Comparison of ENCODE assay signal across 8 cellular contexts in genomic region chr12:122080149-122081107, GRCh38. TPM values are rescaled to one million over a fixed set of nuclear protein-coding genes. Genes with fewer than 3 reads are reported as not detected.
DNase-seq lines count a peak whose midpoint lies in the region; ATAC-seq and TF ChIP-seq lines count a peak whose summit lies in the region.

No MANE protein-coding gene starts in this region.

- TF ChIP-seq CTCF in epithelial cell of esophagus (IDR thresholded peaks at IDR 0.05; ENCODE audit: insufficient read depth, low read depth, low read length, missing control alignments) = no peak

- H3K36me3 ChIP-seq in mucosa of rectum (ENCODE audit: control insufficient read depth in 2 of 2, insufficient read depth in 2 of 2, low read length in 2 of 2) (peaks cover 5 to 16% of the 10 kb centered on the region in 2 donors), urinary bladder (ENCODE audit: insufficient read depth) (no peaks in the 10 kb centered on the region)

- H3K27me3 ChIP-seq in mucosa of rectum (ENCODE audit: control insufficient read depth in 2 of 2, insufficient read depth in 2 of 2, low read length in 2 of 2) = no peaks in the 10 kb centered on the region

- peak overlapping the region; percentile 96 for H3K27ac Mint-ChIP-seq in T-helper 17 cell

- peak overlapping the region; percentile 97 for H3K4me3 Mint-ChIP-seq in T-helper 17 cell

- DNase-seq in COLO668 (lab: John Stamatoyannopoulos, UW; ENCODE audit: unreplicated experiment) (peak; percentile 36), HUDEP-2 (lab: John Stamatoyannopoulos, UW; ENCODE audit: unreplicated experiment in 76 of 76) (peak in 71 of 76 experiments; percentile 12 to 80 (median 58)), T-helper 17 cell (no peak), epithelial cell of esophagus (ENCODE audit: low read depth) (peak; percentile 91), NCI-H128 (lab: John Stamatoyannopoulos, UW; ENCODE audit: unreplicated experiment) (no peak)
- no peak for DNase-seq in activated CD4-positive, CD25-positive, alpha-beta regulatory T cell treated with anti-CD3 and anti-CD28 coated beads, Interleukin-2, amount 50 U/mL, for 72 hours

- no peak for ATAC-seq in T-helper 17 cell

- H3K4me3 ChIP-seq in epithelial cell of esophagus (ENCODE audit: low read length) (peak overlapping the region; percentile 76), mucosa of rectum (ENCODE audit: low read length in 2 of 2) (peak overlapping the region; percentile 97 to 98), urinary bladder (ENCODE audit: low read depth, low read length) (peak overlapping the region; percentile 93)

- H3K9ac ChIP-seq in mucosa of rectum (ENCODE audit: low read depth in 1 of 2, low read length in 2 of 2) = peak overlapping the region; percentile 85 to 98

- H3K36me3 Mint-ChIP-seq in T-helper 17 cell (ENCODE audit: low read depth) = peaks cover 2% of the 10 kb centered on the region

- H3K4me1 ChIP-seq in mucosa of rectum (ENCODE audit: control insufficient read depth in 2 of 2, insufficient read depth in 2 of 2, low read length in 2 of 2) = peaks cover 47 to 61% of the 10 kb centered on the region in 2 donors
- H3K4me1 ChIP-seq in urinary bladder (ENCODE audit: insufficient read depth) = peaks cover 2% of the 10 kb centered on the region

- H3K27ac ChIP-seq in mucosa of rectum (ENCODE audit: low read depth in 2 of 2, low read length in 2 of 2) (peak overlapping the region; percentile 88 to 90), urinary bladder (ENCODE audit: low read depth) (peak overlapping the region; percentile 68)

- no peaks in the 10 kb centered on the region for H3K27me3 Mint-ChIP-seq in T-helper 17 cell

- WGBS in urinary bladder = 6% methylated on average over 18 of the region's 18 CpGs

- no peaks in the 10 kb centered on the region for H3K9me3 ChIP-seq in T-helper 17 cell (ENCODE audit: control insufficient read depth, low read length, poor library complexity, severe bottlenecking)
- no peaks in the 10 kb centered on the region for H3K9me3 ChIP-seq in mucosa of rectum (ENCODE audit: control insufficient read depth in 2 of 2, low read length in 2 of 2)

- peaks cover 39% of the 10 kb centered on the region for H3K4me1 Mint-ChIP-seq in T-helper 17 cell

RNA-seq across cellular contexts. Expression of gene MLXIP, which starts 1.9 kb away (rescaled TPM):
- total RNA-seq in T-helper 17 cell (10 to 100 TPM; 83.4 to 86.0 TPM), urinary bladder (37.8 TPM)
- 67.9 TPM for polyA plus RNA-seq in urinary bladder

RNA-seq across cellular contexts. Expression of gene BCL7A, which starts 58.7 kb away (rescaled TPM):
- total RNA-seq in T-helper 17 cell (1 to 10 TPM; 2.6 to 4.0 TPM), urinary bladder (7.8 TPM)
- polyA plus RNA-seq in urinary bladder = 9.1 TPM

Comparison
In these comparisons a context has a peak if more than half of its experiments do, and no peak if none do; other contexts are left out.
1. DNase-seq: peak in COLO668 (single experiment), HUDEP-2 (71 of 76) and epithelial cell of esophagus (single experiment); none in T-helper 17 cell (0 of 3), NCI-H128 (single experiment) and activated CD4-positive, CD25-positive, alpha-beta regulatory T cell treated with anti-CD3 and anti-CD28 coated beads, Interleukin-2, amount 50 U/mL, for 72 hours (single experiment).
2. Peak in every context shown above with its lines, with median percentiles within 50 percentile points of each other: H3K4me3 ChIP-seq.